10 cellular contexts compared by ENCODE assay signal in the genomic region with DNA sequence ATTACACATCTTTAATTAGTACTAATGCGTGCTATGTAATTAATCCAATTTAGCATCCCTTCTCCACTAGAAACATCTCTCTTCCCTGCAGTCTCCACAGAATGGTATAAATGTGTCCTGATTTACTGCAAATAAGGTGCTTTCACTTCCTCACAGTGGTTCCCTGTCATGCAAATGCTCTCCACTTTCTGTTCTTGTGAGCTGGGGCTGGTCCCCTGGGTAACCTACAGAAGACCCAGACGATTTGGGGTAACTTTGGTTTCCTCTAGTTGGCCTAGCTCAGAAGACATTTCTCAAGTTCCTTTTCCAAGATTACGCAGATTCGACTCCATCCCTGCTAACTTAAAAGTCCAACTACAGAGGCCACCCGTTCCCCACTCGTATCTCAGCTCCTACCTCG. TPM values are rescaled to one million over a fixed set of nuclear protein-coding genes. Genes with fewer than 3 reads are reported as not detected.
DNase-seq lines count a peak whose midpoint lies in the region; ATAC-seq and TF ChIP-seq lines count a peak whose summit lies in the region.
"Had no signal": no experiment of that assay in that cellular context is flagged by ENCODE, and none has a peak within 500 bp of the region (broad histone marks: within the 10 kb centered on the region; RNA-seq: fewer than 3 reads in every experiment).

No MANE protein-coding gene starts in this region.

- H3K27me3 Mint-ChIP-seq in naive B cell = peaks cover 5 to 9% (median 7%) of the 10 kb centered on the region in 3 donors

- H3K4me3 ChIP-seq in breast epithelium = no peak overlapping the region
- H3K4me3 ChIP-seq: lung had no signal

- H3K36me3 Mint-ChIP-seq in naive B cell = peaks cover 0 to 8% of the 10 kb centered on the region in 2 donors

- no peak for TF ChIP-seq POLR2A in breast epithelium (IDR thresholded peaks at IDR 0.05)

- no peaks in the 10 kb centered on the region for H3K4me1 ChIP-seq in breast epithelium

- peaks cover 26 to 29% (median 28%) of the 10 kb centered on the region in 3 donors for H3K4me1 Mint-ChIP-seq in naive B cell

- intact Hi-C loops in breast epithelium (cut with DNase I; ENCODE audit: low total_unique reads) = no loop called here

- no peak overlapping the region for H3K27ac ChIP-seq in breast epithelium

- peak overlapping the region in 7 of 8 donors; percentile 17 to 74 (median 48) for H3K4me3 Mint-ChIP-seq in naive B cell

- peak; percentile 98 for ATAC-seq in GM18870 (IDR thresholded peaks at IDR 0.05; ENCODE audit: unreplicated experiment)
- ATAC-seq in HG02571 (IDR thresholded peaks at IDR 0.05; ENCODE audit: unreplicated experiment) = peak; percentile 99
- peak; percentile 99 for ATAC-seq in HG03521 (IDR thresholded peaks at IDR 0.05; ENCODE audit: unreplicated experiment)
- peak; percentile 100 for ATAC-seq in naive B cell (ENCODE audit: low read depth in 2 of 2)

- H3K9me3 ChIP-seq in breast epithelium = peaks cover 0 to 10% of the 10 kb centered on the region in 2 donors

- no peaks in the 10 kb centered on the region for H3K36me3 ChIP-seq in breast epithelium

- H3K27ac Mint-ChIP-seq in naive B cell = peak overlapping the region in 5 of 6 donors; percentile 4 to 88 (median 70)

- H3K27me3 ChIP-seq in breast epithelium = no peaks in the 10 kb centered on the region

- DNase-seq in naive B cell (peak; percentile 73), GM03348 (ENCODE audit: low spot score) (no peak), mesenteric fat pad (ENCODE audit: low spot score) (no peak), NCI-H1694 treated with DMSO at 0.1 percent for 48 hours (lab: John Stamatoyannopoulos, UW) (no peak), breast epithelium (ENCODE audit: low spot score in 2 of 2) (no peak)
- DNase-seq: activated naive CD4-positive, alpha-beta T cell treated with anti-CD3 and anti-CD28 coated beads, Interleukin-2, amount 50 U/mL, for 16 hours had no signal

- TF ChIP-seq CTCF in breast epithelium (IDR thresholded peaks at IDR 0.05) = no peak

- H3K9me3 Mint-ChIP-seq in naive B cell = peaks cover 0 to 5% (median 0%) of the 10 kb centered on the region in 7 donors

RNA-seq across cellular contexts. Expression of a gene that starts 29.0 kb away (rescaled TPM):
- 1 to 10 TPM; 3.2 to 5.8 (median 3.5) TPM for polyA plus RNA-seq in naive B cell (ENCODE audit: low read depth in 6 of 6)
- total RNA-seq in mesenteric fat pad (43.7 TPM), breast epithelium (100 to 1,000 TPM in 2 of 3 donors, 10 to 100 TPM in 1; 26.2 to 162 (median 106) TPM)
